Comparison of ENCODE assay signal across 6 cellular contexts in genomic region chr3:27302891-27303290, GRCh38.
"Had no signal": no experiment of that assay in that cellular context is flagged by ENCODE, and none has a peak within 500 bp of the region (broad histone marks: within the 10 kb centered on the region; RNA-seq: fewer than 3 reads in every experiment).

No MANE protein-coding gene starts in this region.

- H3K4me3 ChIP-seq: GM23248, HAP-1 had no signal

- H3K27ac ChIP-seq: GM23248, HL-60 had no signal

- H2AFZ ChIP-seq: GM23248 had no signal

- H3K9me3 ChIP-seq: HAP-1 had no signal

- H3K4me1 ChIP-seq: HAP-1 had no signal

- H3K9ac ChIP-seq: GM23248 had no signal

- DNase-seq: GM23248, GOT3, H7, HFFc6 had no signal

- H3K36me3 ChIP-seq: HAP-1 had no signal
